31 cellular contexts compared by ENCODE assay signal in the genomic region with DNA sequence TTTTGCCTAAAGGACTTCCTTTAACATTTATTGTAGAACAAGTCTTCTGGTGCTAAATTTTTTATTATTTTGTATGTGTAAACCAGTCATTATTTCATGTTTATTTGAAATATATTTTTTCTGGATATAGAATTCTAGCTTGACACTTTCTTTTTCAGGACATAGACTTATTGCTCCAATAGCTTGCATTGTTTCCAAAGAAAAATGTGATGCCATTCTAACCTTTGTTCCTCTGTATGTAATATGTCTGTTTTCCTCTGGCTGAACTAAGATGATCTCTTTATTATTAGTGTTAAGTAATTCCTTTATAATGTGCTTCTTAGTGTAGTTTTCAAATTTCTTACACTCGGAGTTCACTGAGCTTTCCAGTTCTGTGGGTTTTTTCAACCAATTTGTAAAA.
"Had no signal": no experiment of that assay in that cellular context is flagged by ENCODE, and none has a peak within 500 bp of the region (broad histone marks: within the 10 kb centered on the region; RNA-seq: fewer than 3 reads in every experiment).

No MANE protein-coding gene starts in this region.

- H3K4me1 ChIP-seq: adrenal gland, body of pancreas, breast epithelium had no signal

- H3K9me3 ChIP-seq: adrenal gland, body of pancreas, breast epithelium had no signal

- H3K4me3 ChIP-seq: adrenal gland, ascending aorta, body of pancreas, breast epithelium, cardiac muscle cell had no signal

- DNase-seq: activated effector memory CD4-positive, alpha-beta T cell treated with anti-CD3 and anti-CD28 coated beads, Interleukin-2, amount 50 U/mL, for 16 hours; activated effector memory CD4-positive, alpha-beta T cell treated with Interleukin-2 at 50 U/mL for 16 hours; activated gamma-delta T cell; activated gamma-delta T cell treated with Interleukin-2 at 50 U/mL for 16 hours; activated naive CD4-positive, alpha-beta T cell; activated naive CD4-positive, alpha-beta T cell treated with anti-CD3 and anti-CD28 coated beads for 36 hours; activated naive CD4-positive, alpha-beta T cell treated with anti-CD3 and anti-CD28 coated beads, Interleukin-2, amount 10 ng/mL, durations not matched to agents 7 days and 5 days; activated naive CD4-positive, alpha-beta T cell treated with anti-CD3 and anti-CD28 coated beads, Interleukin-2, amount 50 U/mL, for 16 hours; activated naive CD4-positive, alpha-beta T cell treated with Interleukin-2 at 50 U/mL for 16 hours; activated naive CD8-positive, alpha-beta T cell treated with anti-CD3 and anti-CD28 coated beads for 36 hours; activated naive CD8-positive, alpha-beta T cell treated with anti-CD3 and anti-CD28 coated beads, Interleukin-2, amount 10 ng/mL, durations not matched to agents 7 days and 5 days; activated naive CD8-positive, alpha-beta T cell treated with anti-CD3 and anti-CD28 coated beads, Interleukin-2, amount 50 U/mL, for 24 hours; activated T-cell treated with anti-CD3 and anti-CD28 coated beads, Interleukin-2, amount 50 U/mL, for 24 hours; activated T-cell treated with anti-CD3 and anti-CD28 coated beads, Interleukin-2, amount 50 U/mL, for 4 hours; activated T-cell treated with anti-CD3 and anti-CD28 coated beads, Interleukin-2, amount 50 U/mL, for 48 hours; activated T-cell treated with anti-CD3 and anti-CD28 coated beads, Interleukin-2, amount 50 U/mL, for 72 hours; adrenal gland; amniotic stem cell; amygdala; anterior cingulate cortex; aorta; body of pancreas; brain microvascular endothelial cell; caudate nucleus; central memory CD4-positive, alpha-beta T cell; cerebellar nuclear complex had no signal

- H3K36me3 ChIP-seq: adrenal gland, ascending aorta, brain microvascular endothelial cell, breast epithelium, cardiac muscle cell had no signal

- H3K27ac ChIP-seq: adrenal gland, ascending aorta, body of pancreas, brain microvascular endothelial cell, breast epithelium, cardiac muscle cell had no signal

- FAIRE-seq: astrocyte, bronchial epithelial cell had no signal
